Comparison of ENCODE assay signal across 1 cellular context in genomic region chr7:24595671-24596418, GRCh38.
A peak's percentile ranks its signal among the peaks of the same experiment; 100 is the strongest.
TF ChIP-seq lines count a peak whose summit lies in the region.

No MANE protein-coding gene starts in this region.

TF ChIP-seq in GM12878, 131 proteins besides CTCF, POLR2A, EP300 and RAD21 (continued from another document and continues in another):
- no peak for TF ChIP-seq NR2C2 (IDR thresholded peaks at IDR 0.05; ENCODE audit: borderline replicate concordance, control insufficient read depth, insufficient read length, low read depth)
- no peak for TF ChIP-seq RB1 (IDR thresholded peaks at IDR 0.05; ENCODE audit: borderline replicate concordance)
- no peak for TF ChIP-seq TARDBP (IDR thresholded peaks at IDR 0.05; ENCODE audit: borderline replicate concordance)
- TF ChIP-seq CEBPB (IDR thresholded peaks at IDR 0.05; ENCODE audit: borderline replicate concordance in 1 of 2, low read depth in 2 of 2, low read length in 2 of 2) = no peak
- TF ChIP-seq TCF3 (IDR thresholded peaks at IDR 0.05; ENCODE audit: borderline replicate concordance, insufficient read depth, low read depth, low read length) = no peak
- TF ChIP-seq SUZ12 (IDR thresholded peaks at IDR 0.05; ENCODE audit: unreplicated experiment) = no peak
- TF ChIP-seq, protein P1, sequence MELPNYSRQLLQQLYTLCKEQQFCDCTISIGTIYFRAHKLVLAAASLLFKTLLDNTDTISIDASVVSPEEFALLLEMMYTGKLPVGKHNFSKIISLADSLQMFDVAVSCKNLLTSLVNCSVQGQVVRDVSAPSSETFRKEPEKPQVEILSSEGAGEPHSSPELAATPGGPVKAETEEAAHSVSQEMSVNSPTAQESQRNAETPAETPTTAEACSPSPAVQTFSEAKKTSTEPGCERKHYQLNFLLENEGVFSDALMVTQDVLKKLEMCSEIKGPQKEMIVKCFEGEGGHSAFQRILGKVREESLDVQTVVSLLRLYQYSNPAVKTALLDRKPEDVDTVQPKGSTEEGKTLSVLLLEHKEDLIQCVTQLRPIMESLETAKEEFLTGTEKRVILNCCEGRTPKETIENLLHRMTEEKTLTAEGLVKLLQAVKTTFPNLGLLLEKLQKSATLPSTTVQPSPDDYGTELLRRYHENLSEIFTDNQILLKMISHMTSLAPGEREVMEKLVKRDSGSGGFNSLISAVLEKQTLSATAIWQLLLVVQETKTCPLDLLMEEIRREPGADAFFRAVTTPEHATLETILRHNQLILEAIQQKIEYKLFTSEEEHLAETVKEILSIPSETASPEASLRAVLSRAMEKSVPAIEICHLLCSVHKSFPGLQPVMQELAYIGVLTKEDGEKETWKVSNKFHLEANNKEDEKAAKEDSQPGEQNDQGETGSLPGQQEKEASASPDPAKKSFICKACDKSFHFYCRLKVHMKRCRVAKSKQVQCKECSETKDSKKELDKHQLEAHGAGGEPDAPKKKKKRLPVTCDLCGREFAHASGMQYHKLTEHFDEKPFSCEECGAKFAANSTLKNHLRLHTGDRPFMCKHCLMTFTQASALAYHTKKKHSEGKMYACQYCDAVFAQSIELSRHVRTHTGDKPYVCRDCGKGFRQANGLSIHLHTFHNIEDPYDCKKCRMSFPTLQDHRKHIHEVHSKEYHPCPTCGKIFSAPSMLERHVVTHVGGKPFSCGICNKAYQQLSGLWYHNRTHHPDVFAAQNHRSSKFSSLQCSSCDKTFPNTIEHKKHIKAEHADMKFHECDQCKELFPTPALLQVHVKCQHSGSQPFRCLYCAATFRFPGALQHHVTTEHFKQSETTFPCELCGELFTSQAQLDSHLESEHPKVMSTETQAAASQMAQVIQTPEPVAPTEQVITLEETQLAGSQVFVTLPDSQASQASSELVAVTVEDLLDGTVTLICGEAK (IDR thresholded peaks at IDR 0.05; ENCODE audit: borderline replicate concordance) = no peak
- no peak for TF ChIP-seq SMAD1 (IDR thresholded peaks at IDR 0.05; ENCODE audit: low read depth, partially characterized antibody)
- TF ChIP-seq EZH2 (IDR thresholded peaks at IDR 0.05; ENCODE audit: borderline replicate concordance, control insufficient read depth, low read depth, low read length) = no peak
- no peak for TF ChIP-seq EED (IDR thresholded peaks at IDR 0.05; ENCODE audit: low read depth)
- no peak for TF ChIP-seq SKIL (IDR thresholded peaks at IDR 0.05; ENCODE audit: low read depth, poor library complexity, severe bottlenecking)
- no peak for TF ChIP-seq IRF5 (IDR thresholded peaks at IDR 0.05; ENCODE audit: borderline replicate concordance)
- TF ChIP-seq, protein P2, sequence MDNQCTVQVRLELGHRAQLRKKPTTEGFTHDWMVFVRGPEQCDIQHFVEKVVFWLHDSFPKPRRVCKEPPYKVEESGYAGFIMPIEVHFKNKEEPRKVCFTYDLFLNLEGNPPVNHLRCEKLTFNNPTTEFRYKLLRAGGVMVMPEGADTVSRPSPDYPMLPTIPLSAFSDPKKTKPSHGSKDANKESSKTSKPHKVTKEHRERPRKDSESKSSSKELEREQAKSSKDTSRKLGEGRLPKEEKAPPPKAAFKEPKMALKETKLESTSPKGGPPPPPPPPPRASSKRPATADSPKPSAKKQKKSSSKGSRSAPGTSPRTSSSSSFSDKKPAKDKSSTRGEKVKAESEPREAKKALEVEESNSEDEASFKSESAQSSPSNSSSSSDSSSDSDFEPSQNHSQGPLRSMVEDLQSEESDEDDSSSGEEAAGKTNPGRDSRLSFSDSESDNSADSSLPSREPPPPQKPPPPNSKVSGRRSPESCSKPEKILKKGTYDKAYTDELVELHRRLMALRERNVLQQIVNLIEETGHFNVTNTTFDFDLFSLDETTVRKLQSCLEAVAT (IDR thresholded peaks at IDR 0.05) = peak; percentile 94
- TF ChIP-seq EGR1 (IDR thresholded peaks at IDR 0.05; ENCODE audit: borderline replicate concordance in 1 of 2, low read depth in 2 of 2, low read length in 2 of 2) = no peak
- peak; percentile 91; the same call in 1 of the 2 replicates for TF ChIP-seq ASH2L (IDR thresholded peaks at IDR 0.05; ENCODE audit: borderline replicate concordance, low read depth)
- TF ChIP-seq, protein P3, sequence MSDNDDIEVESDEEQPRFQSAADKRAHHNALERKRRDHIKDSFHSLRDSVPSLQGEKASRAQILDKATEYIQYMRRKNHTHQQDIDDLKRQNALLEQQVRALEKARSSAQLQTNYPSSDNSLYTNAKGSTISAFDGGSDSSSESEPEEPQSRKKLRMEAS (IDR thresholded peaks at IDR 0.05; ENCODE audit: low read depth, low read length) = no peak
- no peak for TF ChIP-seq CBFB (IDR thresholded peaks at IDR 0.05; ENCODE audit: low read depth)
- no peak for TF ChIP-seq SP1 (IDR thresholded peaks at IDR 0.05; ENCODE audit: low read depth, low read length)
- no peak for TF ChIP-seq POU2F2 (IDR thresholded peaks at IDR 0.05; ENCODE audit: borderline replicate concordance, low read depth, low read length)
- TF ChIP-seq MEF2A (IDR thresholded peaks at IDR 0.05; ENCODE audit: insufficient read depth, low read depth, low read length) = no peak
- no peak for TF ChIP-seq SMC3 (IDR thresholded peaks at IDR 0.05; ENCODE audit: borderline replicate concordance, low read length)
- no peak for TF ChIP-seq HSF1 (IDR thresholded peaks at IDR 0.05; ENCODE audit: low read depth, low read length)
- TF ChIP-seq TBL1XR1 (IDR thresholded peaks at IDR 0.05; ENCODE audit: low read depth, low read length) = no peak
- TF ChIP-seq GATAD2B (conservative IDR thresholded peaks at IDR 0.05; ENCODE audit: low read depth) = no peak
- 0 out of 2 replicates have a peak, but pooled peaks have one; percentile 51 for TF ChIP-seq RBBP5 (conservative IDR thresholded peaks at IDR 0.05)
- peak; percentile 65; the same call in 1 of the 2 replicates for TF ChIP-seq PKNOX1 (IDR thresholded peaks at IDR 0.05)
- TF ChIP-seq BMI1 (IDR thresholded peaks at IDR 0.05; ENCODE audit: borderline replicate concordance) = no peak
- TF ChIP-seq YY1 (IDR thresholded peaks at IDR 0.05; ENCODE audit: low read depth, low read length) = peak; percentile 46
- TF ChIP-seq, protein P4, sequence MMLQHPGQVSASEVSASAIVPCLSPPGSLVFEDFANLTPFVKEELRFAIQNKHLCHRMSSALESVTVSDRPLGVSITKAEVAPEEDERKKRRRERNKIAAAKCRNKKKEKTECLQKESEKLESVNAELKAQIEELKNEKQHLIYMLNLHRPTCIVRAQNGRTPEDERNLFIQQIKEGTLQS (IDR thresholded peaks at IDR 0.05; ENCODE audit: borderline replicate concordance, extremely low read depth, low read depth, low read length) = no peak
- TF ChIP-seq E4F1 (IDR thresholded peaks at IDR 0.05; ENCODE audit: borderline replicate concordance, partially characterized antibody) = no peak
- TF ChIP-seq, protein P5, sequence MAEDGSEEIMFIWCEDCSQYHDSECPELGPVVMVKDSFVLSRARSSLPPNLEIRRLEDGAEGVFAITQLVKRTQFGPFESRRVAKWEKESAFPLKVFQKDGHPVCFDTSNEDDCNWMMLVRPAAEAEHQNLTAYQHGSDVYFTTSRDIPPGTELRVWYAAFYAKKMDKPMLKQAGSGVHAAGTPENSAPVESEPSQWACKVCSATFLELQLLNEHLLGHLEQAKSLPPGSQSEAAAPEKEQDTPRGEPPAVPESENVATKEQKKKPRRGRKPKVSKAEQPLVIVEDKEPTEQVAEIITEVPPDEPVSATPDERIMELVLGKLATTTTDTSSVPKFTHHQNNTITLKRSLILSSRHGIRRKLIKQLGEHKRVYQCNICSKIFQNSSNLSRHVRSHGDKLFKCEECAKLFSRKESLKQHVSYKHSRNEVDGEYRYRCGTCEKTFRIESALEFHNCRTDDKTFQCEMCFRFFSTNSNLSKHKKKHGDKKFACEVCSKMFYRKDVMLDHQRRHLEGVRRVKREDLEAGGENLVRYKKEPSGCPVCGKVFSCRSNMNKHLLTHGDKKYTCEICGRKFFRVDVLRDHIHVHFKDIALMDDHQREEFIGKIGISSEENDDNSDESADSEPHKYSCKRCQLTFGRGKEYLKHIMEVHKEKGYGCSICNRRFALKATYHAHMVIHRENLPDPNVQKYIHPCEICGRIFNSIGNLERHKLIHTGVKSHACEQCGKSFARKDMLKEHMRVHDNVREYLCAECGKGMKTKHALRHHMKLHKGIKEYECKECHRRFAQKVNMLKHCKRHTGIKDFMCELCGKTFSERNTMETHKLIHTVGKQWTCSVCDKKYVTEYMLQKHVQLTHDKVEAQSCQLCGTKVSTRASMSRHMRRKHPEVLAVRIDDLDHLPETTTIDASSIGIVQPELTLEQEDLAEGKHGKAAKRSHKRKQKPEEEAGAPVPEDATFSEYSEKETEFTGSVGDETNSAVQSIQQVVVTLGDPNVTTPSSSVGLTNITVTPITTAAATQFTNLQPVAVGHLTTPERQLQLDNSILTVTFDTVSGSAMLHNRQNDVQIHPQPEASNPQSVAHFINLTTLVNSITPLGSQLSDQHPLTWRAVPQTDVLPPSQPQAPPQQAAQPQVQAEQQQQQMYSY (CRISPR knock-in tag; IDR thresholded peaks at IDR 0.05) = no peak
- no peak for TF ChIP-seq HCFC1 (IDR thresholded peaks at IDR 0.05; ENCODE audit: low read length)
- no peak for TF ChIP-seq LARP7 (IDR thresholded peaks at IDR 0.05)
- no peak for TF ChIP-seq PML (IDR thresholded peaks at IDR 0.05; ENCODE audit: low read length)
- TF ChIP-seq PBX3 (IDR thresholded peaks at IDR 0.05; ENCODE audit: insufficient replicate concordance, low read depth, low read length) = no peak
- no peak for TF ChIP-seq PAX5 (IDR thresholded peaks at IDR 0.05; ENCODE audit: borderline replicate concordance, low read depth, low read length)
- TF ChIP-seq JUND (IDR thresholded peaks at IDR 0.05; ENCODE audit: low read depth, low read length) = no peak
- TF ChIP-seq FOS (IDR thresholded peaks at IDR 0.05; ENCODE audit: borderline replicate concordance, extremely low read depth, insufficient read length) = no peak
- TF ChIP-seq ETV6 (conservative IDR thresholded peaks at IDR 0.05 in 1 of 2, IDR thresholded peaks at IDR 0.05 in 1 of 2; ENCODE audit: borderline replicate concordance in 1 of 2, low read depth in 1 of 2) = no peak
- no peak for TF ChIP-seq MXI1 (IDR thresholded peaks at IDR 0.05; ENCODE audit: low read depth, low read length)
- TF ChIP-seq ZNF622 (IDR thresholded peaks at IDR 0.05) = no peak
